19 cellular contexts compared by ENCODE assay signal in the genomic region with DNA sequence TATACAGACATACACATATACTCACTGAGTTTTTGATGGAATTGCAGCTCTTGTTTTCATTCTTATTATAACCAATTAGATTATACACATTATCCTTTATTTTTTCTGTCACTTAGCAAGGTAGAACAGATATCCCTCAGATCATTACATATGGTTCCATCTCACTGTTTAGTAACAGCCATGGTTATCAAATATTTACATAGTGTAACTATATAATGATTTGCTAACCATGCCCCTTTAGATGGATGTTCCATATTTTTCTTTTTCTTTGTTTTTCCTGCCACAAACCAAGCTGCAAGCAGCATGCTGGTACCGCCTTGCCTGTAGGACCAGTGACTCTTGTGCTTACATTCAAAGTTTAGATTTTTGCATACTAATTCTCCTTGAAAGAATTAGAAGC.
A peak's percentile ranks its signal among the peaks of the same experiment; 100 is the strongest.
DNase-seq lines count a peak whose midpoint lies in the region; ATAC-seq and TF ChIP-seq lines count a peak whose summit lies in the region.
"Had no signal": no experiment of that assay in that cellular context is flagged by ENCODE, and none has a peak within 500 bp of the region (broad histone marks: within the 10 kb centered on the region; RNA-seq: fewer than 3 reads in every experiment).

No MANE protein-coding gene starts in this region.

- H3K36me3 Mint-ChIP-seq in Caco-2 (ENCODE audit: insufficient read depth, unreplicated experiment): no peaks in the 10 kb centered on the region
- H3K36me3 Mint-ChIP-seq: T-cell had no signal

- no peak for DNase-seq in Caco-2
- peak; percentile 77 for DNase-seq in DMS53 treated with DMSO at 0.1 percent for 48 hours (lab: John Stamatoyannopoulos, UW; ENCODE audit: unreplicated experiment)
- DNase-seq in NCI-H748 treated with DMSO at 0.1 percent for 48 hours (lab: John Stamatoyannopoulos, UW): peak; percentile 34
- no peak for DNase-seq in mucosa of descending colon
- no peak for DNase-seq in ascending aorta (ENCODE audit: low spot score in 2 of 2)
- no peak for DNase-seq in NCI-H1417 treated with DMSO at 0.1 percent for 48 hours (lab: John Stamatoyannopoulos, UW)
- no peak for DNase-seq in HT-29 (ENCODE audit: low spot score)
- DNase-seq: AML-193; CD4-positive, alpha-beta T cell; DND-41; Kasumi-1; NCI-H1436 treated with DMSO at 0.1 percent for 48 hours; NCI-H446 treated with DMSO at 0.1 percent for 48 hours; NCI-H774; T-cell had no signal

- intact Hi-C loops in Caco-2 (cut with micrococcal nuclease; ENCODE audit: unreplicated experiment) (loop anchor here (5.0 kb wide), 1 partner anchor 36 kb away; no protein-coding TSS in a partner anchor), mucosa of descending colon (cut with DNase I, micrococcal nuclease) (no loop called here), ascending aorta (cut with DNase I) (loop anchor here (10.0 kb wide), 1 partner anchor 66 kb away; no protein-coding TSS in a partner anchor)

- peaks cover 29% of the 10 kb centered on the region for H3K4me1 Mint-ChIP-seq in Caco-2 (ENCODE audit: low read depth, unreplicated experiment)
- H3K4me1 Mint-ChIP-seq: T-cell had no signal

- CTCF ChIA-PET in Caco-2 (lab: Charles Lee): interaction anchor here (1.0 kb wide), 1 partner anchor 28 kb away, joined by 3 read pairs; no protein-coding TSS in a partner anchor

- no peaks in the 10 kb centered on the region for H3K9me3 Mint-ChIP-seq in Caco-2 (ENCODE audit: unreplicated experiment)
- H3K9me3 Mint-ChIP-seq: CD4-positive, alpha-beta T cell; T-cell had no signal

- POLR2A ChIA-PET in Caco-2 (lab: Charles Lee): interaction anchor here (0.6 to 1.2 kb wide), 2 partner anchors 18 to 34 kb away, joined by 3 read pairs; no protein-coding TSS in a partner anchor

- H3K27ac ChIP-seq in ascending aorta: no peak overlapping the region
- H3K27ac ChIP-seq: A549; BLaER1 treated with 17β-estradiol and CSF1 and Interleukin-3, amounts not matched to agents 10 nM and 100 nM had no signal

- H3K4me1 ChIP-seq in Caco-2 (peaks cover 30% of the 10 kb centered on the region), mucosa of descending colon (ENCODE audit: low read depth) (peaks cover 4% of the 10 kb centered on the region), ascending aorta (no peaks in the 10 kb centered on the region)
- H3K4me1 ChIP-seq: A549 had no signal

- no peaks in the 10 kb centered on the region for H3K9me3 ChIP-seq in Caco-2
- no peaks in the 10 kb centered on the region for H3K9me3 ChIP-seq in mucosa of descending colon
- no peaks in the 10 kb centered on the region for H3K9me3 ChIP-seq in ascending aorta
- H3K9me3 ChIP-seq: A549; BLaER1 treated with 17β-estradiol and CSF1 and Interleukin-3, amounts not matched to agents 10 nM and 100 nM had no signal

- no peak overlapping the region for H3K4me3 Mint-ChIP-seq in Caco-2 (ENCODE audit: unreplicated experiment)
- H3K4me3 Mint-ChIP-seq: CD4-positive, alpha-beta T cell; T-cell had no signal

- H3K4me3 ChIP-seq in Caco-2 (ENCODE audit: low read depth, low read length) (no peak overlapping the region), mucosa of descending colon (no peak overlapping the region), ascending aorta (no peak overlapping the region)
- H3K4me3 ChIP-seq: A549; BLaER1 treated with 17β-estradiol and CSF1 and Interleukin-3, amounts not matched to agents 10 nM and 100 nM; K562 had no signal

- H3K27me3 ChIP-seq in Caco-2 (replicated peaks; ENCODE audit: control insufficient read depth, insufficient read depth, low read length): no peaks in the 10 kb centered on the region
- H3K27me3 ChIP-seq in ascending aorta: no peaks in the 10 kb centered on the region
- H3K27me3 ChIP-seq: BLaER1 treated with 17β-estradiol and CSF1 and Interleukin-3, amounts not matched to agents 10 nM and 100 nM had no signal

- H3K36me3 ChIP-seq in Caco-2 (ENCODE audit: control insufficient read depth, insufficient read depth, low read length): no peaks in the 10 kb centered on the region
- no peaks in the 10 kb centered on the region for H3K36me3 ChIP-seq in mucosa of descending colon (ENCODE audit: low read depth)
- H3K36me3 ChIP-seq in ascending aorta: no peaks in the 10 kb centered on the region
- H3K36me3 ChIP-seq: BLaER1 treated with 17β-estradiol and CSF1 and Interleukin-3, amounts not matched to agents 10 nM and 100 nM had no signal

- ATAC-seq in mucosa of descending colon: peak; percentile 73
- ATAC-seq: A549, K562, Right ventricle myocardium inferior, T-cell had no signal

- BruUV-seq in Caco-2 (replicated peaks; lab: Mats Ljungman, UMichigan): no TSS peak

- TF ChIP-seq CTCF in Caco-2 (IDR thresholded peaks at IDR 0.05; ENCODE audit: insufficient read depth in 1 of 2, low read depth in 1 of 2, low read length in 1 of 2, severe bottlenecking in 1 of 2, unreplicated experiment in 1 of 2): no peak
- TF ChIP-seq CTCF in mucosa of descending colon (IDR thresholded peaks at IDR 0.05): no peak
- no peak for TF ChIP-seq CTCF in ascending aorta (IDR thresholded peaks at IDR 0.05)

- H3K27me3 Mint-ChIP-seq in Caco-2 (ENCODE audit: insufficient read depth, unreplicated experiment): no peaks in the 10 kb centered on the region

- peak overlapping the region; percentile 11 for H3K27ac Mint-ChIP-seq in Caco-2 (ENCODE audit: unreplicated experiment)
- H3K27ac Mint-ChIP-seq: CD4-positive, alpha-beta T cell; T-cell had no signal

Comparison
In these comparisons a context has a peak if more than half of its experiments do, and no peak if none do; other contexts are left out.
1. DNase-seq: peak in DMS53 treated with DMSO at 0.1 percent for 48 hours (single experiment) and NCI-H748 treated with DMSO at 0.1 percent for 48 hours (single experiment); none in Caco-2 (0 of 2), mucosa of descending colon (0 of 3), ascending aorta (0 of 2), NCI-H1417 treated with DMSO at 0.1 percent for 48 hours (single experiment) and HT-29 (single experiment).
2. intact Hi-C loops: an anchor here in Caco-2 (5.0 kb wide) and ascending aorta (10.0 kb wide); none called in mucosa of descending colon.